Comparison of ENCODE assay signal across 8 cellular contexts in genomic region chr1:53944469-53945182, GRCh38. TPM values are rescaled to one million over a fixed set of nuclear protein-coding genes. Genes with fewer than 3 reads are reported as not detected.
DNase-seq lines count a peak whose midpoint lies in the region; ATAC-seq and TF ChIP-seq lines count a peak whose summit lies in the region.

No MANE protein-coding gene starts in this region.

- H3K9me3 Mint-ChIP-seq in central memory CD8-positive, alpha-beta T cell, result no peaks in the 10 kb centered on the region

- H3K4me1 ChIP-seq in mucosa of descending colon (ENCODE audit: low read depth), result peaks cover 22% of the 10 kb centered on the region

- no peak for TF ChIP-seq CTCF in mucosa of descending colon (IDR thresholded peaks at IDR 0.05)

- peaks cover 11% of the 10 kb centered on the region for H3K36me3 Mint-ChIP-seq in central memory CD8-positive, alpha-beta T cell (ENCODE audit: insufficient read depth)

- H3K36me3 ChIP-seq in mucosa of descending colon (ENCODE audit: low read depth), result no peaks in the 10 kb centered on the region

- intact Hi-C loops in mucosa of descending colon (cut with DNase I, micrococcal nuclease), result loop anchor here in 1 of 2 donors (10.0 kb wide), 1 partner anchor 50 kb away; the partner anchor contains the start of gene DIO1

- H3K4me3 ChIP-seq in mucosa of descending colon, result peak overlapping the region; percentile 47

- H3K27me3 Mint-ChIP-seq in central memory CD8-positive, alpha-beta T cell, result no peaks in the 10 kb centered on the region

- H3K27ac Mint-ChIP-seq in central memory CD8-positive, alpha-beta T cell (ENCODE audit: low read depth), result peak overlapping the region; percentile 88

- no peaks in the 10 kb centered on the region for H3K9me3 ChIP-seq in mucosa of descending colon

- H3K4me1 Mint-ChIP-seq in central memory CD8-positive, alpha-beta T cell, result peaks cover 46% of the 10 kb centered on the region

- DNase-seq in DMS79 treated with DMSO at 0.1 percent for 48 hours (lab: John Stamatoyannopoulos, UW) (peak; percentile 20), M059J (ENCODE audit: low read depth) (peak; percentile 32), mucosa of descending colon (peak in 1 of 3 donors; percentile 34), SHP77 (lab: John Stamatoyannopoulos, UW) (no peak)
- no peak for DNase-seq in central memory CD8-positive, alpha-beta T cell (ENCODE audit: low spot score in 2 of 2)

- ATAC-seq in central memory CD8-positive, alpha-beta T cell (replicated peaks; ENCODE audit: extremely low read depth, poor library complexity, severe bottlenecking), result no peak
- no peak for ATAC-seq in mucosa of descending colon
- ATAC-seq in HG03354 (IDR thresholded peaks at IDR 0.05; ENCODE audit: poor library complexity, severe bottlenecking, unreplicated experiment), result no peak
- no peak for ATAC-seq in HG03439 (IDR thresholded peaks at IDR 0.05; ENCODE audit: unreplicated experiment)
- ATAC-seq in GM18870 (IDR thresholded peaks at IDR 0.05; ENCODE audit: unreplicated experiment), result no peak

- peak overlapping the region; percentile 87 for H3K4me3 Mint-ChIP-seq in central memory CD8-positive, alpha-beta T cell

RNA-seq across cellular contexts. Expression of gene IFT25, which starts 0.9 kb away (rescaled TPM):
- total RNA-seq in M059J (2014; rRNA removed; shearing (Covaris generic)), result 62.7 and 95.9 TPM in 2 replicates
- 10 to 100 TPM; 19.8 to 22.6 (median 19.9) TPM for total RNA-seq in mucosa of descending colon

RNA-seq across cellular contexts. Expression of gene LRRC42, which starts 1.5 kb away (rescaled TPM):
- total RNA-seq in M059J (2014; rRNA removed; shearing (Covaris generic)), result 53.0 and 59.3 TPM in 2 replicates
- total RNA-seq in mucosa of descending colon, result 10 to 100 TPM; 16.5 to 19.4 (median 19.0) TPM

RNA-seq across cellular contexts. Expression of gene DIO1, which starts 50.6 kb away (rescaled TPM):
- total RNA-seq in M059J (2014; rRNA removed; shearing (Covaris generic)), result not detected in 2 replicates
- not detected for total RNA-seq in mucosa of descending colon

RNA-seq across cellular contexts. Expression of gene YIPF1, which starts 55.0 kb away (rescaled TPM):
- total RNA-seq in M059J (2014; rRNA removed; shearing (Covaris generic)), result 32.5 and 38.1 TPM in 2 replicates
- total RNA-seq in mucosa of descending colon, result 10 to 100 TPM; 23.4 to 37.3 (median 30.6) TPM

Comparison
In these comparisons a context has a peak if more than half of its experiments do, and no peak if none do; other contexts are left out.
1. DNase-seq: peak in DMS79 treated with DMSO at 0.1 percent for 48 hours (single experiment) and M059J (single experiment); none in central memory CD8-positive, alpha-beta T cell (0 of 2) and SHP77 (0 of 2).